Comparison of ENCODE assay signal across 25 cellular contexts in the genomic region with DNA sequence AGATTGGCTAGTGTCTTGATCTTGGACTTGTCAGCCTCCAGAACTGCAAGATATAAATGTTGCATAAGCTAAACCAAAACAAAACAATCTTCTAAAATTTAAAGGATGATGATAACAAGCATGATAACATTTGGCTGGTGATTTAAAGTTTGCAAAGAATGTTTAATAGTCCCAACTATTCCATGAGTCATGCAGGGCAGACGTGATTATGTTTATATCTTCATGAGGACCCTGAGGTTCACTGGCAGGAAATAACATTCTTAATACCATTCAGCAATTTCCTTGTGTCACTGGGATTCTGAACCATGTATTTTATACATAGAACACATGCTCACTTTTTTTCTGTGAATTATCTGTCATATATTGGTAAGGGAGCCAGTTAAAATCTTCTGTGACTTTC.
A peak's percentile ranks its signal among the peaks of the same experiment; 100 is the strongest.
DNase-seq lines count a peak whose midpoint lies in the region; TF ChIP-seq lines count a peak whose summit lies in the region.
"Had no signal": no experiment of that assay in that cellular context is flagged by ENCODE, and none has a peak within 500 bp of the region (broad histone marks: within the 10 kb centered on the region; RNA-seq: fewer than 3 reads in every experiment).

No MANE protein-coding gene starts in this region.

- H3K4me3 ChIP-seq in foreskin fibroblast (ENCODE audit: low read depth in 1 of 2, low read length in 2 of 2) = no peak overlapping the region
- H3K4me3 ChIP-seq: BLaER1 treated with 17β-estradiol and CSF1 and Interleukin-3, amounts not matched to agents 10 nM and 100 nM; psoas muscle; suprapubic skin had no signal

- no peak for TF ChIP-seq CTCF in foreskin fibroblast (IDR thresholded peaks at IDR 0.05; ENCODE audit: low read depth, low read length)

- DNase-seq in EH (ENCODE audit: low read depth) (peak; percentile 23), HS-27A (ENCODE audit: low read depth) (peak; percentile 74), amniotic epithelial cell (ENCODE audit: low read depth) (peak; percentile 1), foreskin fibroblast (peak; percentile 1 to 42), NCI-H2227 (lab: John Stamatoyannopoulos, UW; ENCODE audit: unreplicated experiment) (no peak), inferior parietal cortex (ENCODE audit: extremely low spot score) (no peak), SIG-M5 (lab: John Stamatoyannopoulos, UW) (no peak), amniotic stem cell (lab: John Stamatoyannopoulos, UW) (no peak)
- DNase-seq: activated CD4-positive, alpha-beta T cell treated with anti-CD3 and anti-CD28 coated beads, Interleukin-2, amount 50 U/mL, for 1 hour; activated CD8-positive, alpha-beta memory T cell treated with anti-CD3 and anti-CD28 coated beads, Interleukin-2, amount 10 ng/mL, durations not matched to agents 7 days and 5 days; activated naive CD4-positive, alpha-beta T cell treated with anti-CD3 and anti-CD28 coated beads, Interleukin-2, amount 10 ng/mL, durations not matched to agents 7 days and 5 days; activated T-cell treated with anti-CD3 and anti-CD28 coated beads, Interleukin-2, amount 50 U/mL, for 72 hours; amygdala; DND-41; naive thymus-derived CD8-positive, alpha-beta T cell; NCI-H1417 treated with DMSO at 0.1 percent for 48 hours; NCI-H2107; NCI-H510A; occipital lobe; psoas muscle; stimulated activated naive CD4-positive, alpha-beta T cell; T-helper 9 cell; WERI-Rb-1 had no signal

Comparison
In these comparisons a context has a peak if more than half of its experiments do, and no peak if none do; other contexts are left out.
1. DNase-seq: peak in EH (single experiment), HS-27A (single experiment), amniotic epithelial cell (single experiment) and foreskin fibroblast (2 of 2); none in NCI-H2227 (single experiment), inferior parietal cortex (single experiment), SIG-M5 (single experiment) and amniotic stem cell (single experiment).